Comparison of ENCODE assay signal across 9 cellular contexts in genomic region chr11:72102631-72102945, GRCh38. TPM values are rescaled to one million over a fixed set of nuclear protein-coding genes. Genes with fewer than 3 reads are reported as not detected.
A peak's percentile ranks its signal among the peaks of the same experiment; 100 is the strongest.
DNase-seq lines count a peak whose midpoint lies in the region; TF ChIP-seq lines count a peak whose summit lies in the region.
"Had no signal": no experiment of that assay in that cellular context is flagged by ENCODE, and none has a peak within 500 bp of the region (broad histone marks: within the 10 kb centered on the region; RNA-seq: fewer than 3 reads in every experiment).

No MANE protein-coding gene starts in this region.

- H3K27me3 Mint-ChIP-seq in endothelial cell (ENCODE audit: unreplicated experiment) = peaks cover 30% of the 10 kb centered on the region
- no peaks in the 10 kb centered on the region for H3K27me3 Mint-ChIP-seq in osteocyte (ENCODE audit: unreplicated experiment)

- no peaks in the 10 kb centered on the region for H3K9me2 ChIP-seq in OCI-LY1 (ENCODE audit: low read depth, low read length)

- H3K9ac ChIP-seq in ES-I3 (ENCODE audit: low read depth, low read length) = peak overlapping the region; percentile 92
- peak overlapping the region; percentile 98 for H3K9ac ChIP-seq in OCI-LY1 (ENCODE audit: low read length)

- peak overlapping the region; percentile 98 for H3K27ac Mint-ChIP-seq in endothelial cell (ENCODE audit: unreplicated experiment)
- peak overlapping the region; percentile 88 for H3K27ac Mint-ChIP-seq in osteocyte (ENCODE audit: unreplicated experiment)

- peak overlapping the region; percentile 82 for H3K4me3 ChIP-seq in OCI-LY1 (ENCODE audit: low read depth, low read length, poor library complexity, severe bottlenecking)

- peaks cover 12% of the 10 kb centered on the region for H3K79me2 ChIP-seq in OCI-LY1 (ENCODE audit: insufficient read depth, low read length)

- peak overlapping the region; percentile 70 for H3K27ac ChIP-seq in OCI-LY1 (ENCODE audit: low read depth, low read length, poor library complexity, severe bottlenecking)

- peaks cover 33% of the 10 kb centered on the region for H3K36me3 Mint-ChIP-seq in endothelial cell (ENCODE audit: low read depth, unreplicated experiment)
- peaks cover 16% of the 10 kb centered on the region for H3K36me3 Mint-ChIP-seq in osteocyte (ENCODE audit: unreplicated experiment)

- DNase-seq in endothelial cell (ENCODE audit: low spot score) = no peak
- DNase-seq in osteocyte (ENCODE audit: extremely low spot score, unreplicated experiment) = no peak
- no peak for DNase-seq in GDM1 (lab: John Stamatoyannopoulos, UW)
- no peak for DNase-seq in NCI-H1417 (lab: John Stamatoyannopoulos, UW)
- no peak for DNase-seq in activated CD4-positive, CD25-positive, alpha-beta regulatory T cell treated with anti-CD3 and anti-CD28 coated beads, Interleukin-2, amount 50 U/mL, for 72 hours
- no peak for DNase-seq in activated CD4-positive, alpha-beta T cell treated with anti-CD3 and anti-CD28 coated beads for 4 hours

- no peaks in the 10 kb centered on the region for H3K27me3 ChIP-seq in OCI-LY1 (ENCODE audit: insufficient read depth, low read length)

- TF ChIP-seq CTCF in OCI-LY1 (IDR thresholded peaks at IDR 0.05; ENCODE audit: low read length) = no peak
- TF ChIP-seq CTCF in endothelial cell (IDR thresholded peaks at IDR 0.05; ENCODE audit: unreplicated experiment) = no peak
- TF ChIP-seq CTCF in osteocyte (IDR thresholded peaks at IDR 0.05) = no peak

- H3K4me1 ChIP-seq in ES-I3 (ENCODE audit: insufficient read depth, low read length) (0 out of 2 replicates have a peak, but pooled peaks cover 4% of the 10 kb centered on the region), OCI-LY1 (ENCODE audit: insufficient read depth, low read length, severe bottlenecking) (peaks cover 23% of the 10 kb centered on the region)

- H3K4me1 Mint-ChIP-seq in endothelial cell (ENCODE audit: unreplicated experiment) (peaks cover 44% of the 10 kb centered on the region), osteocyte (ENCODE audit: unreplicated experiment) (peaks cover 33% of the 10 kb centered on the region)

- peak overlapping the region; percentile 94 for H3K4me2 ChIP-seq in OCI-LY1 (ENCODE audit: low read length)

- no peaks in the 10 kb centered on the region for H3F3A ChIP-seq in OCI-LY1 (ENCODE audit: insufficient read depth, low read length)

- peaks cover 1% of the 10 kb centered on the region for H3K36me3 ChIP-seq in ES-I3 (ENCODE audit: insufficient read depth, low read length)
- peaks cover 40% of the 10 kb centered on the region for H3K36me3 ChIP-seq in OCI-LY1 (ENCODE audit: insufficient read depth, low read length)

- H3K9me3 ChIP-seq in ES-I3 (ENCODE audit: control insufficient read depth, insufficient read depth, low read length) = no peaks in the 10 kb centered on the region
- H3K9me3 ChIP-seq in OCI-LY1 (ENCODE audit: low read length) = no peaks in the 10 kb centered on the region

- H3K9me3 Mint-ChIP-seq in endothelial cell (ENCODE audit: unreplicated experiment) = no peaks in the 10 kb centered on the region
- no peaks in the 10 kb centered on the region for H3K9me3 Mint-ChIP-seq in osteocyte (ENCODE audit: unreplicated experiment)

- no peak overlapping the region for H2AFZ ChIP-seq in OCI-LY1 (ENCODE audit: low read length)

- H3K4me3 Mint-ChIP-seq in endothelial cell (ENCODE audit: unreplicated experiment) = peak overlapping the region; percentile 93
- peak overlapping the region; percentile 91 for H3K4me3 Mint-ChIP-seq in osteocyte (ENCODE audit: unreplicated experiment)

- H4K20me1 ChIP-seq in OCI-LY1 (ENCODE audit: insufficient read depth, low read length) = no peaks in the 10 kb centered on the region

RNA-seq across cellular contexts. Expression of gene LAMTOR1, which starts 0.5 kb away (rescaled TPM):
- total RNA-seq in endothelial cell (ENCODE audit: unreplicated experiment) (105 TPM), osteocyte (95.4 and 96.8 TPM in 2 replicates)

RNA-seq across cellular contexts. Expression of gene TOMT, which starts 3.1 kb away (rescaled TPM):
- total RNA-seq in endothelial cell (ENCODE audit: unreplicated experiment) = not detected
- total RNA-seq in osteocyte = not detected in 2 replicates
- total RNA-seq: myocyte had no signal

RNA-seq across cellular contexts. Expression of gene ANAPC15, which starts 9.9 kb away (rescaled TPM):
- total RNA-seq in endothelial cell (ENCODE audit: unreplicated experiment) (36.5 TPM), osteocyte (32.1 and 32.3 TPM in 2 replicates)

RNA-seq across cellular contexts. Expression of gene LRRC51, which starts 21.9 kb away (rescaled TPM):
- total RNA-seq in endothelial cell (ENCODE audit: unreplicated experiment) (5.8 TPM), osteocyte (9.1 and 10.9 TPM in 2 replicates)

RNA-seq across cellular contexts. Expression of gene NUMA1, which starts 22.2 kb away (rescaled TPM):
- 173 TPM for total RNA-seq in endothelial cell (ENCODE audit: unreplicated experiment)
- total RNA-seq in osteocyte = 238 and 247 TPM in 2 replicates
